Comparison of ENCODE assay signal across 1 cellular context in genomic region chr20:23744726-23745646, GRCh38.
TF ChIP-seq lines count a peak whose summit lies in the region.

No MANE protein-coding gene starts in this region.

TF ChIP-seq in IMR-90, 13 proteins besides CTCF, POLR2A, EP300 and RAD21:
- TF ChIP-seq BHLHE40 (IDR thresholded peaks at IDR 0.05; ENCODE audit: low read depth, low read length) (no peak), SMC3 (IDR thresholded peaks at IDR 0.05; ENCODE audit: low read depth, low read length) (no peak), RFX5 (IDR thresholded peaks at IDR 0.05; ENCODE audit: low read depth, low read length) (no peak), CEBPB (IDR thresholded peaks at IDR 0.05; ENCODE audit: low read depth, low read length) (no peak), FOS (IDR thresholded peaks at IDR 0.05; ENCODE audit: low read depth, low read length) (no peak), CHD1 (IDR thresholded peaks at IDR 0.05; ENCODE audit: low read depth, low read length) (no peak), MAFK (IDR thresholded peaks at IDR 0.05; ENCODE audit: low read depth, low read length) (no peak), MAZ (IDR thresholded peaks at IDR 0.05; ENCODE audit: borderline replicate concordance, low read depth, low read length) (no peak), NFE2L2 (IDR thresholded peaks at IDR 0.05; ENCODE audit: low read depth, low read length) (no peak), RCOR1 (IDR thresholded peaks at IDR 0.05; ENCODE audit: insufficient replicate concordance, low read length) (no peak), MXI1 (IDR thresholded peaks at IDR 0.05; ENCODE audit: borderline replicate concordance, low read depth, low read length) (no peak), ELK1 (IDR thresholded peaks at IDR 0.05; ENCODE audit: borderline replicate concordance, low read depth, low read length) (no peak)
- TF ChIP-seq, protein P1, sequence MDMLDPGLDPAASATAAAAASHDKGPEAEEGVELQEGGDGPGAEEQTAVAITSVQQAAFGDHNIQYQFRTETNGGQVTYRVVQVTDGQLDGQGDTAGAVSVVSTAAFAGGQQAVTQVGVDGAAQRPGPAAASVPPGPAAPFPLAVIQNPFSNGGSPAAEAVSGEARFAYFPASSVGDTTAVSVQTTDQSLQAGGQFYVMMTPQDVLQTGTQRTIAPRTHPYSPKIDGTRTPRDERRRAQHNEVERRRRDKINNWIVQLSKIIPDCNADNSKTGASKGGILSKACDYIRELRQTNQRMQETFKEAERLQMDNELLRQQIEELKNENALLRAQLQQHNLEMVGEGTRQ (IDR thresholded peaks at IDR 0.05; ENCODE audit: low read depth, low read length) = no peak
